ENCODE assay signal across 1 cellular context in the genomic region with DNA sequence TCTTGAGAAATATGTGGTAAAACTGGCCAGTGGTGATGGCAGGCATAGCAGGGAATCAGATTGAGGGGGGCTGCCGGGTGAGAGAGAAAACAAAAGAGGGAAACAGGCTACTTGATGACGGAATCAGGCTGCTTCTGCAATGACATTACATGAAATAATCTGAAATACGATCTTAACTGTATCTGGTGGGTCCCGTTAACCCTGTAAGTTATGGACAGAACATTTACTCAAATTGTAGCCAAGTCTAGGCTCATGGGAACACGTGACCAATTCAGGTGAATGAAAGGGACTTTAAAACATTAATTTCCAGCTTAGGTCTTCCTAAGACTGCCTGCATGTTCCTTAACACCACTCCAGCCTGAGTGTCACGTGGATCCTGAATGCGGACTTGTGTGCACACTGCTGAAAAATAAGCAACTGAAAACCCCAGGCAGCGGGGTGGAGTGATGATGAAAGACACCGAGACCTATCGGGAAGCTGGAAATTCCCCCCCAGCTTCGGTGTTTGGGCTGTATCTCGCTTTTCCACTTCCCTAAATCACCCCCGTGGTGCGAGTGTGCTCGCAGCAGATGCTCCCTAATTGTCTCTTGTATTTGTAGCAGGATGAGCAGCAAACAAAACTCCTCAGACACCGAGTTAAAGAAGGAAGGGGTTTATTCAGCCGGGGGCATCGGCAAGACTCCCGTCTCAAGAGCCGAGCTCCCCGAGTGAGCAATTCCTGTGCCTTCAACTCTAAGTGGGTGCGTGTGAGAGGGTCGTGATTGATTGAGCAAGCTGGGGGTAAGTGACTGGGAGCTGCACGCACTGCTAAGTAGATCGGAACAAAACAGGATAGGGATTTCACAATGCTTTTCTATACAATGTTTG.
A peak's percentile ranks its signal among the peaks of the same experiment; 100 is the strongest.
TF ChIP-seq lines count a peak whose summit lies in the region.

No MANE protein-coding gene starts in this region.

TF ChIP-seq in K562, 482 proteins besides CTCF, POLR2A, EP300 and RAD21 (continued from another document and continues in another):
- TF ChIP-seq, protein P1, sequence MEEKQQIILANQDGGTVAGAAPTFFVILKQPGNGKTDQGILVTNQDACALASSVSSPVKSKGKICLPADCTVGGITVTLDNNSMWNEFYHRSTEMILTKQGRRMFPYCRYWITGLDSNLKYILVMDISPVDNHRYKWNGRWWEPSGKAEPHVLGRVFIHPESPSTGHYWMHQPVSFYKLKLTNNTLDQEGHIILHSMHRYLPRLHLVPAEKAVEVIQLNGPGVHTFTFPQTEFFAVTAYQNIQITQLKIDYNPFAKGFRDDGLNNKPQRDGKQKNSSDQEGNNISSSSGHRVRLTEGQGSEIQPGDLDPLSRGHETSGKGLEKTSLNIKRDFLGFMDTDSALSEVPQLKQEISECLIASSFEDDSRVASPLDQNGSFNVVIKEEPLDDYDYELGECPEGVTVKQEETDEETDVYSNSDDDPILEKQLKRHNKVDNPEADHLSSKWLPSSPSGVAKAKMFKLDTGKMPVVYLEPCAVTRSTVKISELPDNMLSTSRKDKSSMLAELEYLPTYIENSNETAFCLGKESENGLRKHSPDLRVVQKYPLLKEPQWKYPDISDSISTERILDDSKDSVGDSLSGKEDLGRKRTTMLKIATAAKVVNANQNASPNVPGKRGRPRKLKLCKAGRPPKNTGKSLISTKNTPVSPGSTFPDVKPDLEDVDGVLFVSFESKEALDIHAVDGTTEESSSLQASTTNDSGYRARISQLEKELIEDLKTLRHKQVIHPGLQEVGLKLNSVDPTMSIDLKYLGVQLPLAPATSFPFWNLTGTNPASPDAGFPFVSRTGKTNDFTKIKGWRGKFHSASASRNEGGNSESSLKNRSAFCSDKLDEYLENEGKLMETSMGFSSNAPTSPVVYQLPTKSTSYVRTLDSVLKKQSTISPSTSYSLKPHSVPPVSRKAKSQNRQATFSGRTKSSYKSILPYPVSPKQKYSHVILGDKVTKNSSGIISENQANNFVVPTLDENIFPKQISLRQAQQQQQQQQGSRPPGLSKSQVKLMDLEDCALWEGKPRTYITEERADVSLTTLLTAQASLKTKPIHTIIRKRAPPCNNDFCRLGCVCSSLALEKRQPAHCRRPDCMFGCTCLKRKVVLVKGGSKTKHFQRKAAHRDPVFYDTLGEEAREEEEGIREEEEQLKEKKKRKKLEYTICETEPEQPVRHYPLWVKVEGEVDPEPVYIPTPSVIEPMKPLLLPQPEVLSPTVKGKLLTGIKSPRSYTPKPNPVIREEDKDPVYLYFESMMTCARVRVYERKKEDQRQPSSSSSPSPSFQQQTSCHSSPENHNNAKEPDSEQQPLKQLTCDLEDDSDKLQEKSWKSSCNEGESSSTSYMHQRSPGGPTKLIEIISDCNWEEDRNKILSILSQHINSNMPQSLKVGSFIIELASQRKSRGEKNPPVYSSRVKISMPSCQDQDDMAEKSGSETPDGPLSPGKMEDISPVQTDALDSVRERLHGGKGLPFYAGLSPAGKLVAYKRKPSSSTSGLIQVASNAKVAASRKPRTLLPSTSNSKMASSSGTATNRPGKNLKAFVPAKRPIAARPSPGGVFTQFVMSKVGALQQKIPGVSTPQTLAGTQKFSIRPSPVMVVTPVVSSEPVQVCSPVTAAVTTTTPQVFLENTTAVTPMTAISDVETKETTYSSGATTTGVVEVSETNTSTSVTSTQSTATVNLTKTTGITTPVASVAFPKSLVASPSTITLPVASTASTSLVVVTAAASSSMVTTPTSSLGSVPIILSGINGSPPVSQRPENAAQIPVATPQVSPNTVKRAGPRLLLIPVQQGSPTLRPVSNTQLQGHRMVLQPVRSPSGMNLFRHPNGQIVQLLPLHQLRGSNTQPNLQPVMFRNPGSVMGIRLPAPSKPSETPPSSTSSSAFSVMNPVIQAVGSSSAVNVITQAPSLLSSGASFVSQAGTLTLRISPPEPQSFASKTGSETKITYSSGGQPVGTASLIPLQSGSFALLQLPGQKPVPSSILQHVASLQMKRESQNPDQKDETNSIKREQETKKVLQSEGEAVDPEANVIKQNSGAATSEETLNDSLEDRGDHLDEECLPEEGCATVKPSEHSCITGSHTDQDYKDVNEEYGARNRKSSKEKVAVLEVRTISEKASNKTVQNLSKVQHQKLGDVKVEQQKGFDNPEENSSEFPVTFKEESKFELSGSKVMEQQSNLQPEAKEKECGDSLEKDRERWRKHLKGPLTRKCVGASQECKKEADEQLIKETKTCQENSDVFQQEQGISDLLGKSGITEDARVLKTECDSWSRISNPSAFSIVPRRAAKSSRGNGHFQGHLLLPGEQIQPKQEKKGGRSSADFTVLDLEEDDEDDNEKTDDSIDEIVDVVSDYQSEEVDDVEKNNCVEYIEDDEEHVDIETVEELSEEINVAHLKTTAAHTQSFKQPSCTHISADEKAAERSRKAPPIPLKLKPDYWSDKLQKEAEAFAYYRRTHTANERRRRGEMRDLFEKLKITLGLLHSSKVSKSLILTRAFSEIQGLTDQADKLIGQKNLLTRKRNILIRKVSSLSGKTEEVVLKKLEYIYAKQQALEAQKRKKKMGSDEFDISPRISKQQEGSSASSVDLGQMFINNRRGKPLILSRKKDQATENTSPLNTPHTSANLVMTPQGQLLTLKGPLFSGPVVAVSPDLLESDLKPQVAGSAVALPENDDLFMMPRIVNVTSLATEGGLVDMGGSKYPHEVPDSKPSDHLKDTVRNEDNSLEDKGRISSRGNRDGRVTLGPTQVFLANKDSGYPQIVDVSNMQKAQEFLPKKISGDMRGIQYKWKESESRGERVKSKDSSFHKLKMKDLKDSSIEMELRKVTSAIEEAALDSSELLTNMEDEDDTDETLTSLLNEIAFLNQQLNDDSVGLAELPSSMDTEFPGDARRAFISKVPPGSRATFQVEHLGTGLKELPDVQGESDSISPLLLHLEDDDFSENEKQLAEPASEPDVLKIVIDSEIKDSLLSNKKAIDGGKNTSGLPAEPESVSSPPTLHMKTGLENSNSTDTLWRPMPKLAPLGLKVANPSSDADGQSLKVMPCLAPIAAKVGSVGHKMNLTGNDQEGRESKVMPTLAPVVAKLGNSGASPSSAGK (IDR thresholded peaks at IDR 0.05), result peak; percentile 61
- TF ChIP-seq BMI1 (IDR thresholded peaks at IDR 0.05; ENCODE audit: low read length), result no peak
- TF ChIP-seq, protein P2, sequence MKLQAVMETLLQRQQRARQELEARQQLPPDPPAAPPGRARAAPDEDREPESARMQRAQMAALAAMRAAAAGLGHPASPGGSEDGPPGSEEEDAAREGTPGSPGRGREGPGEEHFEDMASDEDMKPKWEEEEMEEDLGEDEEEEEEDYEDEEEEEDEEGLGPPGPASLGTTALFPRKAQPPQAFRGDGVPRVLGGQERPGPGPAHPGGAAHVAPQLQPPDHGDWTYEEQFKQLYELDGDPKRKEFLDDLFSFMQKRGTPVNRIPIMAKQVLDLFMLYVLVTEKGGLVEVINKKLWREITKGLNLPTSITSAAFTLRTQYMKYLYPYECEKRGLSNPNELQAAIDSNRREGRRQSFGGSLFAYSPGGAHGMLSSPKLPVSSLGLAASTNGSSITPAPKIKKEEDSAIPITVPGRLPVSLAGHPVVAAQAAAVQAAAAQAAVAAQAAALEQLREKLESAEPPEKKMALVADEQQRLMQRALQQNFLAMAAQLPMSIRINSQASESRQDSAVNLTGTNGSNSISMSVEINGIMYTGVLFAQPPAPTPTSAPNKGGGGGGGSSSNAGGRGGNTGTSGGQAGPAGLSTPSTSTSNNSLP (IDR thresholded peaks at IDR 0.05; ENCODE audit: borderline replicate concordance, low read depth, low read length), result no peak
- TF ChIP-seq BCOR (IDR thresholded peaks at IDR 0.05), result no peak
- no peak for TF ChIP-seq FOXK2 (conservative IDR thresholded peaks at IDR 0.05 in 1 of 2, IDR thresholded peaks at IDR 0.05 in 1 of 2; ENCODE audit: low read depth in 2 of 2)
- TF ChIP-seq, protein P3, sequence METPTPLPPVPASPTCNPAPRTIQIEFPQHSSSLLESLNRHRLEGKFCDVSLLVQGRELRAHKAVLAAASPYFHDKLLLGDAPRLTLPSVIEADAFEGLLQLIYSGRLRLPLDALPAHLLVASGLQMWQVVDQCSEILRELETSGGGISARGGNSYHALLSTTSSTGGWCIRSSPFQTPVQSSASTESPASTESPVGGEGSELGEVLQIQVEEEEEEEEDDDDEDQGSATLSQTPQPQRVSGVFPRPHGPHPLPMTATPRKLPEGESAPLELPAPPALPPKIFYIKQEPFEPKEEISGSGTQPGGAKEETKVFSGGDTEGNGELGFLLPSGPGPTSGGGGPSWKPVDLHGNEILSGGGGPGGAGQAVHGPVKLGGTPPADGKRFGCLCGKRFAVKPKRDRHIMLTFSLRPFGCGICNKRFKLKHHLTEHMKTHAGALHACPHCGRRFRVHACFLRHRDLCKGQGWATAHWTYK (CRISPR knock-in tag; IDR thresholded peaks at IDR 0.05), result no peak
- TF ChIP-seq ZNF347 (CRISPR knock-in tag; IDR thresholded peaks at IDR 0.05; ENCODE audit: low read depth), result no peak
- no peak for TF ChIP-seq ZNF436 (CRISPR knock-in tag; IDR thresholded peaks at IDR 0.05)
- TF ChIP-seq ZNF561 (CRISPR knock-in tag; conservative IDR thresholded peaks at IDR 0.05), result no peak
- TF ChIP-seq GATAD2A (IDR thresholded peaks at IDR 0.05), result no peak
- TF ChIP-seq, protein P4, sequence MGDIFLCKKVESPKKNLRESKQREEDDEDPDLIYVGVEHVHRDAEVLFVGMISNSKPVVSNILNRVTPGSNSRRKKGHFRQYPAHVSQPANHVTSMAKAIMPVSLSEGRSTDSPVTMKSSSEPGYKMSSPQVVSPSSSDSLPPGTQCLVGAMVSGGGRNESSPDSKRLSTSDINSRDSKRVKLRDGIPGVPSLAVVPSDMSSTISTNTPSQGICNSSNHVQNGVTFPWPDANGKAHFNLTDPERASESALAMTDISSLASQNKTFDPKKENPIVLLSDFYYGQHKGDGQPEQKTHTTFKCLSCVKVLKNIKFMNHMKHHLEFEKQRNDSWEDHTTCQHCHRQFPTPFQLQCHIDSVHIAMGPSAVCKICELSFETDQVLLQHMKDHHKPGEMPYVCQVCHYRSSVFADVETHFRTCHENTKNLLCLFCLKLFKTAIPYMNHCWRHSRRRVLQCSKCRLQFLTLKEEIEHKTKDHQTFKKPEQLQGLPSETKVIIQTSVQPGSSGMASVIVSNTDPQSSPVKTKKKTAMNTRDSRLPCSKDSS (IDR thresholded peaks at IDR 0.05; ENCODE audit: low read depth, partially characterized antibody), result no peak
- peak; percentile 66; the same call in 1 of the 2 replicates for TF ChIP-seq SPI1 (IDR thresholded peaks at IDR 0.05; ENCODE audit: borderline replicate concordance, low read depth, low read length)
- TF ChIP-seq PTTG1 (tag; IDR thresholded peaks at IDR 0.05; ENCODE audit: low read depth), result no peak
- TF ChIP-seq, protein P5, sequence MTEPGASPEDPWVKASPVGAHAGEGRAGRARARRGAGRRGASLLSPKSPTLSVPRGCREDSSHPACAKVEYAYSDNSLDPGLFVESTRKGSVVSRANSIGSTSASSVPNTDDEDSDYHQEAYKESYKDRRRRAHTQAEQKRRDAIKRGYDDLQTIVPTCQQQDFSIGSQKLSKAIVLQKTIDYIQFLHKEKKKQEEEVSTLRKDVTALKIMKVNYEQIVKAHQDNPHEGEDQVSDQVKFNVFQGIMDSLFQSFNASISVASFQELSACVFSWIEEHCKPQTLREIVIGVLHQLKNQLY (CRISPR knock-in tag; conservative IDR thresholded peaks at IDR 0.05), result no peak
- TF ChIP-seq HLTF (IDR thresholded peaks at IDR 0.05), result no peak
- no peak for TF ChIP-seq BRD9 (IDR thresholded peaks at IDR 0.05; ENCODE audit: low read depth, partially characterized antibody)
- TF ChIP-seq HDGF (IDR thresholded peaks at IDR 0.05), result no peak
- peak; percentile 48; the same call in 1 of the 2 replicates for TF ChIP-seq CREM (IDR thresholded peaks at IDR 0.05; ENCODE audit: low read depth)
- TF ChIP-seq U2AF2 (optimal IDR thresholded peaks at IDR 0.05; ENCODE audit: low read depth, low read length), result no peak
- TF ChIP-seq, protein P6, sequence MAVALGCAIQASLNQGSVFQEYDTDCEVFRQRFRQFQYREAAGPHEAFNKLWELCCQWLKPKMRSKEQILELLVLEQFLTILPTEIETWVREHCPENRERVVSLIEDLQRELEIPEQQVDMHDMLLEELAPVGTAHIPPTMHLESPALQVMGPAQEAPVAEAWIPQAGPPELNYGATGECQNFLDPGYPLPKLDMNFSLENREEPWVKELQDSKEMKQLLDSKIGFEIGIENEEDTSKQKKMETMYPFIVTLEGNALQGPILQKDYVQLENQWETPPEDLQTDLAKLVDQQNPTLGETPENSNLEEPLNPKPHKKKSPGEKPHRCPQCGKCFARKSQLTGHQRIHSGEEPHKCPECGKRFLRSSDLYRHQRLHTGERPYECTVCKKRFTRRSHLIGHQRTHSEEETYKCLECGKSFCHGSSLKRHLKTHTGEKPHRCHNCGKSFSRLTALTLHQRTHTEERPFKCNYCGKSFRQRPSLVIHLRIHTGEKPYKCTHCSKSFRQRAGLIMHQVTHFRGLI (CRISPR knock-in tag; IDR thresholded peaks at IDR 0.05), result no peak
- no peak for TF ChIP-seq E2F3 (CRISPR knock-in tag; IDR thresholded peaks at IDR 0.05)
- TF ChIP-seq ATF7 (IDR thresholded peaks at IDR 0.05), result peak; percentile 22; the same call in 1 of the 2 replicates
- TF ChIP-seq, protein P7, sequence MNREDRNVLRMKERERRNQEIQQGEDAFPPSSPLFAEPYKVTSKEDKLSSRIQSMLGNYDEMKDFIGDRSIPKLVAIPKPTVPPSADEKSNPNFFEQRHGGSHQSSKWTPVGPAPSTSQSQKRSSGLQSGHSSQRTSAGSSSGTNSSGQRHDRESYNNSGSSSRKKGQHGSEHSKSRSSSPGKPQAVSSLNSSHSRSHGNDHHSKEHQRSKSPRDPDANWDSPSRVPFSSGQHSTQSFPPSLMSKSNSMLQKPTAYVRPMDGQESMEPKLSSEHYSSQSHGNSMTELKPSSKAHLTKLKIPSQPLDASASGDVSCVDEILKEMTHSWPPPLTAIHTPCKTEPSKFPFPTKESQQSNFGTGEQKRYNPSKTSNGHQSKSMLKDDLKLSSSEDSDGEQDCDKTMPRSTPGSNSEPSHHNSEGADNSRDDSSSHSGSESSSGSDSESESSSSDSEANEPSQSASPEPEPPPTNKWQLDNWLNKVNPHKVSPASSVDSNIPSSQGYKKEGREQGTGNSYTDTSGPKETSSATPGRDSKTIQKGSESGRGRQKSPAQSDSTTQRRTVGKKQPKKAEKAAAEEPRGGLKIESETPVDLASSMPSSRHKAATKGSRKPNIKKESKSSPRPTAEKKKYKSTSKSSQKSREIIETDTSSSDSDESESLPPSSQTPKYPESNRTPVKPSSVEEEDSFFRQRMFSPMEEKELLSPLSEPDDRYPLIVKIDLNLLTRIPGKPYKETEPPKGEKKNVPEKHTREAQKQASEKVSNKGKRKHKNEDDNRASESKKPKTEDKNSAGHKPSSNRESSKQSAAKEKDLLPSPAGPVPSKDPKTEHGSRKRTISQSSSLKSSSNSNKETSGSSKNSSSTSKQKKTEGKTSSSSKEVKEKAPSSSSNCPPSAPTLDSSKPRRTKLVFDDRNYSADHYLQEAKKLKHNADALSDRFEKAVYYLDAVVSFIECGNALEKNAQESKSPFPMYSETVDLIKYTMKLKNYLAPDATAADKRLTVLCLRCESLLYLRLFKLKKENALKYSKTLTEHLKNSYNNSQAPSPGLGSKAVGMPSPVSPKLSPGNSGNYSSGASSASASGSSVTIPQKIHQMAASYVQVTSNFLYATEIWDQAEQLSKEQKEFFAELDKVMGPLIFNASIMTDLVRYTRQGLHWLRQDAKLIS (CRISPR knock-in tag; IDR thresholded peaks at IDR 0.05), result no peak
- no peak for TF ChIP-seq SETDB1 (IDR thresholded peaks at IDR 0.05; ENCODE audit: low read length)
- TF ChIP-seq CHCHD3 (CRISPR knock-in tag; IDR thresholded peaks at IDR 0.05), result no peak
- no peak for TF ChIP-seq JUND (IDR thresholded peaks at IDR 0.05; ENCODE audit: borderline replicate concordance, low read depth, low read length)
- TF ChIP-seq JUND (tag; IDR thresholded peaks at IDR 0.05; ENCODE audit: borderline replicate concordance, low read depth, low read length), result no peak
- no peak for TF ChIP-seq SMAD2 (IDR thresholded peaks at IDR 0.05; ENCODE audit: low read depth, low read length)
- no peak for TF ChIP-seq TCF7 (IDR thresholded peaks at IDR 0.05; ENCODE audit: borderline replicate concordance)
- no peak for TF ChIP-seq KDM2B (CRISPR knock-in tag; IDR thresholded peaks at IDR 0.05)
- TF ChIP-seq ILF3 (IDR thresholded peaks at IDR 0.05; ENCODE audit: borderline replicate concordance), result no peak
- TF ChIP-seq ZNF431 (CRISPR knock-in tag; IDR thresholded peaks at IDR 0.05), result no peak
